ENCODE assay signal across 9 cellular contexts in the genomic region with DNA sequence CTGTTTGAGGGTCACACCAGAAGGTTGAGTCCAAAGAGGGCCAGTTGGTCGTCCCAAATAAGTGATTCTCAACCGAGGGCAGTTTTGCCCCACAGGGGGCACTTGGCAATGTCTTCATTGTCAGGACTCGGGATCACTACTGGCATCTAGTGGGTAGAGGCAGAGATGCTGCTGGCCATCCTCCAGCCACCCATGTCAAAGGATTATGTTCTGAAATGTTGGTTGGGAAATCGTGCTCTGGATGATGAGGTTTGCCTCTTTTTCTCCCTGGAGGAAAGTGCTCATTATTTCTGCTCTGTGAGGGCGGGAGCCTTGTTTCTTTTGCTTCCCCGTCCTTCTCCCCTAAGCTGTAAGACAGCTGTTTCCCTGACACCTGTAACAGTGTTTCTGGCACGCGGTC. TPM values are rescaled to one million over a fixed set of nuclear protein-coding genes. Genes with fewer than 3 reads are reported as not detected.
A peak's percentile ranks its signal among the peaks of the same experiment; 100 is the strongest.
DNase-seq lines count a peak whose midpoint lies in the region; ATAC-seq and TF ChIP-seq lines count a peak whose summit lies in the region.
"Had no signal": no experiment of that assay in that cellular context is flagged by ENCODE, and none has a peak within 500 bp of the region (broad histone marks: within the 10 kb centered on the region; RNA-seq: fewer than 3 reads in every experiment).

No MANE protein-coding gene starts in this region.

- ATAC-seq in activated CD4-positive, alpha-beta T cell treated with anti-CD3 and anti-CD28 coated beads for 36 hours = no peak
- ATAC-seq in T-helper 17 cell (no peak), GM19452 (IDR thresholded peaks at IDR 0.05; ENCODE audit: unreplicated experiment) (no peak), GM19351 (IDR thresholded peaks at IDR 0.05; ENCODE audit: unreplicated experiment) (no peak)

- H3K27me3 ChIP-seq in esophagus muscularis mucosa = no peaks in the 10 kb centered on the region

- peak; percentile 47 for DNase-seq in activated CD4-positive, alpha-beta T cell treated with anti-CD3 and anti-CD28 coated beads for 36 hours
- DNase-seq in activated CD4-positive, alpha-beta T cell treated with anti-CD3 and anti-CD28 coated beads for 1 hour = no peak
- DNase-seq in LoVo (ENCODE audit: low spot score) = peak; percentile 37
- DNase-seq in T-helper 17 cell = no peak
- DNase-seq in esophagus muscularis mucosa (ENCODE audit: extremely low spot score) = peak; percentile 95

- POLR2A ChIA-PET in activated CD4-positive, alpha-beta T cell treated with anti-CD3 and anti-CD28 coated beads for 36 hours (lab: Charles Lee) = no interaction called here

- H3K9me3 ChIP-seq in T-helper 17 cell (ENCODE audit: control insufficient read depth, low read length, poor library complexity, severe bottlenecking) (no peaks in the 10 kb centered on the region), esophagus muscularis mucosa (no peaks in the 10 kb centered on the region)

- no peak for TF ChIP-seq EP300 in esophagus muscularis mucosa (IDR thresholded peaks at IDR 0.05)

- peak; percentile 44 to 65 (median 47) for TF ChIP-seq CTCF in esophagus muscularis mucosa (IDR thresholded peaks at IDR 0.05)
- peak; percentile 33 to 47 (median 45) for TF ChIP-seq CTCF in nephron (IDR thresholded peaks at IDR 0.05; ENCODE audit: unreplicated experiment in 3 of 3)

- CTCF ChIA-PET in activated CD4-positive, alpha-beta T cell treated with anti-CD3 and anti-CD28 coated beads for 36 hours (lab: Charles Lee) = no interaction called here

- 37% methylated on average over 8 of the region's 8 CpGs for WGBS in esophagus muscularis mucosa

- no peak overlapping the region for H3K4me3 Mint-ChIP-seq in activated CD4-positive, alpha-beta T cell treated with anti-CD3 and anti-CD28 coated beads for 36 hours
- H3K4me3 Mint-ChIP-seq in T-helper 17 cell (no peak overlapping the region), nephron (peak overlapping the region; percentile 55 to 97 (median 83))
- H3K4me3 Mint-ChIP-seq: dendritic cell treated with granulocyte-macrophage colony-stimulating factor and Interleukin-4, amounts not matched to agents 40 ng/mL and 50 ng/mL, for 4 days had no signal

- intact Hi-C loops in activated CD4-positive, alpha-beta T cell treated with anti-CD3 and anti-CD28 coated beads for 36 hours (cut with DNase I, micrococcal nuclease) = no loop called here
- intact Hi-C loops in esophagus muscularis mucosa (cut with DNase I) = no loop called here

- H3K4me1 Mint-ChIP-seq in activated CD4-positive, alpha-beta T cell treated with anti-CD3 and anti-CD28 coated beads for 36 hours = peaks cover 27% of the 10 kb centered on the region
- H3K4me1 Mint-ChIP-seq in T-helper 17 cell (peaks cover 22% of the 10 kb centered on the region), nephron (peaks cover 25% of the 10 kb centered on the region)

- H3K27me3 Mint-ChIP-seq in activated CD4-positive, alpha-beta T cell treated with anti-CD3 and anti-CD28 coated beads for 36 hours = no peaks in the 10 kb centered on the region
- H3K27me3 Mint-ChIP-seq in T-helper 17 cell (no peaks in the 10 kb centered on the region), nephron (ENCODE audit: low read depth) (peaks cover 3% of the 10 kb centered on the region)
- H3K27me3 Mint-ChIP-seq: dendritic cell treated with granulocyte-macrophage colony-stimulating factor and Interleukin-4, amounts not matched to agents 40 ng/mL and 50 ng/mL, for 4 days had no signal

- H3K4me1 ChIP-seq in esophagus muscularis mucosa = peaks cover 25 to 43% (median 28%) of the 10 kb centered on the region in 4 donors

- H3K36me3 ChIP-seq in esophagus muscularis mucosa = peaks cover 5 to 17% (median 13%) of the 10 kb centered on the region in 4 donors

- H3K36me3 Mint-ChIP-seq in activated CD4-positive, alpha-beta T cell treated with anti-CD3 and anti-CD28 coated beads for 36 hours (ENCODE audit: low read depth) = peaks cover 5% of the 10 kb centered on the region
- H3K36me3 Mint-ChIP-seq in T-helper 17 cell (ENCODE audit: low read depth) (peaks cover 3% of the 10 kb centered on the region), nephron (ENCODE audit: low read depth) (peaks cover 9% of the 10 kb centered on the region)

- no peak overlapping the region for H3K27ac Mint-ChIP-seq in activated CD4-positive, alpha-beta T cell treated with anti-CD3 and anti-CD28 coated beads for 36 hours
- H3K27ac Mint-ChIP-seq in T-helper 17 cell (peak overlapping the region; percentile 32), nephron (peak overlapping the region; percentile 54 to 93 (median 67))
- H3K27ac Mint-ChIP-seq: dendritic cell treated with granulocyte-macrophage colony-stimulating factor and Interleukin-4, amounts not matched to agents 40 ng/mL and 50 ng/mL, for 4 days had no signal

- no peaks in the 10 kb centered on the region for H3K9me3 Mint-ChIP-seq in activated CD4-positive, alpha-beta T cell treated with anti-CD3 and anti-CD28 coated beads for 36 hours (ENCODE audit: low read depth)
- H3K9me3 Mint-ChIP-seq in nephron = no peaks in the 10 kb centered on the region
- H3K9me3 Mint-ChIP-seq: dendritic cell treated with granulocyte-macrophage colony-stimulating factor and Interleukin-4, amounts not matched to agents 40 ng/mL and 50 ng/mL, for 4 days had no signal

- no peak overlapping the region for H3K4me3 ChIP-seq in esophagus muscularis mucosa

- TF ChIP-seq POLR2A in esophagus muscularis mucosa (IDR thresholded peaks at IDR 0.05; ENCODE audit: low read depth) = no peak

- peak overlapping the region; percentile 59 to 78 (median 74) for H3K27ac ChIP-seq in esophagus muscularis mucosa (replicated peaks in 1 of 4)

RNA-seq across cellular contexts. Expression of a gene that starts 3.6 kb away (rescaled TPM):
- 10 to 100 TPM; 15.4 to 16.4 TPM for total RNA-seq in activated CD4-positive, alpha-beta T cell treated with anti-CD3 and anti-CD28 coated beads for 36 hours
- total RNA-seq in T-helper 17 cell = 10 to 100 TPM; 17.1 to 19.5 TPM
- total RNA-seq in esophagus muscularis mucosa = 10 to 100 TPM in 2 of 4 donors, 1 to 10 TPM in 2; 7.6 to 12.5 (median 9.5) TPM

RNA-seq across cellular contexts. Expression of a gene that starts 18.1 kb away (rescaled TPM):
- total RNA-seq in activated CD4-positive, alpha-beta T cell treated with anti-CD3 and anti-CD28 coated beads for 36 hours = 1 to 10 TPM; 6.5 to 6.6 TPM
- 1 to 10 TPM; 3.7 to 4.7 TPM for total RNA-seq in T-helper 17 cell
- total RNA-seq in esophagus muscularis mucosa = 10 to 100 TPM in 3 of 4 donors, 1 to 10 TPM in 1; 9.6 to 18.3 (median 10.7) TPM

RNA-seq across cellular contexts. Expression of a gene that starts 39.6 kb away (rescaled TPM):
- total RNA-seq in activated CD4-positive, alpha-beta T cell treated with anti-CD3 and anti-CD28 coated beads for 36 hours = 10 to 100 TPM; 47.0 to 51.4 TPM
- total RNA-seq in T-helper 17 cell (10 to 100 TPM; 17.1 to 21.3 TPM), esophagus muscularis mucosa (10 to 100 TPM; 21.6 to 27.7 (median 25.4) TPM)

RNA-seq across cellular contexts. Expression of a gene that starts 39.6 kb away (rescaled TPM):
- total RNA-seq in activated CD4-positive, alpha-beta T cell treated with anti-CD3 and anti-CD28 coated beads for 36 hours = 1 to 10 TPM; 5.6 to 6.9 TPM
- 10 to 100 TPM in 1 of 2 donors, 1 to 10 TPM in 1; 8.4 to 16.6 TPM for total RNA-seq in T-helper 17 cell
- 10 to 100 TPM; 28.7 to 54.8 (median 36.6) TPM for total RNA-seq in esophagus muscularis mucosa

Comparison
In these comparisons a context has a peak if more than half of its experiments do, and no peak if none do; other contexts are left out.
1. DNase-seq: peak in activated CD4-positive, alpha-beta T cell treated with anti-CD3 and anti-CD28 coated beads for 36 hours (single experiment), LoVo (single experiment) and esophagus muscularis mucosa (single experiment); none in activated CD4-positive, alpha-beta T cell treated with anti-CD3 and anti-CD28 coated beads for 1 hour (single experiment) and T-helper 17 cell (0 of 3).
2. H3K4me3 Mint-ChIP-seq: peak in nephron (3 of 3); none in activated CD4-positive, alpha-beta T cell treated with anti-CD3 and anti-CD28 coated beads for 36 hours (single experiment) and T-helper 17 cell (single experiment).